In the genomic region with DNA sequence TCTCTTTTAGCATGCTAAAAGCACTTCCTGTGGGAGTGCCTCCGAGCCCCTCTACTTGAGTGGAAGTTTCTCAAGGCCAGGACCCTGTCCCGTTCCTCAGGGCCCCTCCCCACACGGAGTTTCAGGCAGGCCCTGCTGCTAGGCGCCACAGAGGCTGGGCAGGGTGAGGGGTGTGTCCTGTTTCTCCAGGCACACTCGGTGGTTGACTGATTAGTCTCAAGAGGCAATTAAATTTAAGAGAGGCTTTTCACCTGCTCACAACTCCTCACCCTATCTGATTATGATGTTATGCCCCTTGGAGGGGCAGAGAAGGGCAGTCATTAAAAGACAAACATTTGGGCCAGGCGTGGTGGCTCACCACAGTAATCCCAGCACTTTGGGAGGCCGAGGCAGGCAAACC, we compare ENCODE assay signal across 20 cellular contexts.
DNase-seq lines count a peak whose midpoint lies in the region; ATAC-seq, FAIRE-seq and TF ChIP-seq lines count a peak whose summit lies in the region.
"Had no signal": no experiment of that assay in that cellular context is flagged by ENCODE, and none has a peak within 500 bp of the region (broad histone marks: within the 10 kb centered on the region; RNA-seq: fewer than 3 reads in every experiment).

No MANE protein-coding gene starts in this region.

- H3K9ac ChIP-seq in neuronal stem cell (ENCODE audit: low read depth, low read length, poor library complexity) = no peak overlapping the region

- H2BK5ac ChIP-seq in neuronal stem cell (ENCODE audit: low read length) = no peak overlapping the region

- H3K18ac ChIP-seq in neuronal stem cell (ENCODE audit: low read length) = peak overlapping the region; percentile 49

- no peak overlapping the region for H2BK12ac ChIP-seq in neuronal stem cell (ENCODE audit: low read length)

- no peak overlapping the region for H2AFZ ChIP-seq in neuronal stem cell (ENCODE audit: low read length)

- no peak overlapping the region for H3K4me2 ChIP-seq in neuronal stem cell (ENCODE audit: insufficient read depth, low read length, poor library complexity, severe bottlenecking)

- DNase-seq in COLO668 (lab: John Stamatoyannopoulos, UW; ENCODE audit: unreplicated experiment) (peak; percentile 13), NCI-H2029 treated with DMSO at 0.1 percent for 48 hours (lab: John Stamatoyannopoulos, UW) (peak; percentile 74), RWPE1 (ENCODE audit: low spot score) (no peak), neuronal stem cell (ENCODE audit: low spot score) (no peak), GM19240 (ENCODE audit: insufficient read length, low spot score) (no peak), DMS53 (lab: John Stamatoyannopoulos, UW) (no peak), BE2C (no peak), pancreas (no peak)
- DNase-seq: activated CD4-positive, alpha-beta T cell treated with anti-CD3 and anti-CD28 coated beads, Interleukin-2, amount 10 ng/mL, durations not matched to agents 24 days and 14 days; activated effector memory CD4-positive, alpha-beta T cell treated with anti-CD3 and anti-CD28 coated beads, Interleukin-2, amount 50 U/mL, for 16 hours; amygdala; caudate nucleus; CD8-positive, alpha-beta T cell; dorsolateral prefrontal cortex; erythroblast; foreskin melanocyte; NCI-H2171; NK-92 treated with Interleukin-12 subunit alpha and Interleukin-12 subunit beta, amount 100 ng/mL, for 24 hours; nucleus accumbens; stimulated activated CD4-positive, alpha-beta T cell treated with anti-CD3 and anti-CD28 coated beads, Interleukin-12 subunit alpha, Interleukin-12 subunit beta, amount 100 ng/mL, for 4 hours had no signal

- H3K4ac ChIP-seq in neuronal stem cell (ENCODE audit: low read length) = no peak overlapping the region

- peak overlapping the region; percentile 22 for H2AK5ac ChIP-seq in neuronal stem cell (ENCODE audit: low read depth, low read length)

- no peak for TF ChIP-seq CTCF in RWPE1 (conservative IDR thresholded peaks at IDR 0.05; ENCODE audit: low read depth)
- TF ChIP-seq CTCF in BE2C (IDR thresholded peaks at IDR 0.05; ENCODE audit: low read depth, low read length) = no peak
- no peak for TF ChIP-seq CTCF in pancreas (IDR thresholded peaks at IDR 0.05)

- POLR2A ChIA-PET in RWPE1 (lab: Yijun Ruan, JAX; ENCODE audit: low non-redundant PET) = no interaction called here

- H3K4me1 ChIP-seq in neuronal stem cell (ENCODE audit: control insufficient read depth in 2 of 2, insufficient read depth in 1 of 2, low read depth in 1 of 2, low read length in 2 of 2) (peaks cover 0 to 9% of the 10 kb centered on the region in 2 donors), BE2C (no peaks in the 10 kb centered on the region), pancreas (peaks cover 0 to 6% (median 0%) of the 10 kb centered on the region in 3 donors)

- H3K9me3 ChIP-seq in neuronal stem cell (replicated peaks in 1 of 2; ENCODE audit: control insufficient read depth in 2 of 2, insufficient read depth in 1 of 2, low read depth in 1 of 2, low read length in 2 of 2) = peaks cover 0 to 4% of the 10 kb centered on the region in 2 donors
- no peaks in the 10 kb centered on the region for H3K9me3 ChIP-seq in BE2C
- no peaks in the 10 kb centered on the region for H3K9me3 ChIP-seq in pancreas

- H3K23ac ChIP-seq in neuronal stem cell (ENCODE audit: low read depth, low read length, poor library complexity) = no peak overlapping the region

- no peak overlapping the region for H2BK15ac ChIP-seq in neuronal stem cell (ENCODE audit: low read length)

- no CpG with 5 or more reads among the region's 7 CpGs for WGBS in neuronal stem cell (ENCODE audit: extremely low coverage in 2 of 2, insufficient read length in 2 of 2, insufficient replicate concordance in 1 of 2), 2 donors
- WGBS in pancreas, 2 donors = 89% methylated on average over 7 of the region's 7 CpGs

- H3K4me3 ChIP-seq in neuronal stem cell (ENCODE audit: low read length in 2 of 2) = no peak overlapping the region
- H3K4me3 ChIP-seq in BE2C (ENCODE audit: low read depth, low read length) = no peak overlapping the region
- no peak overlapping the region for H3K4me3 ChIP-seq in pancreas
- H3K4me3 ChIP-seq: dorsolateral prefrontal cortex had no signal

- no peak overlapping the region for H4K91ac ChIP-seq in neuronal stem cell (ENCODE audit: low read depth, low read length, poor library complexity)

- H3K14ac ChIP-seq in neuronal stem cell (ENCODE audit: low read length) = no peak overlapping the region

- intact Hi-C loops in pancreas (cut with DNase I) = no loop called here

- H3K79me1 ChIP-seq in neuronal stem cell (ENCODE audit: low read depth, low read length) = no peaks in the 10 kb centered on the region

- CTCF ChIA-PET in RWPE1 (lab: Yijun Ruan, JAX) = interaction anchor here (0.8 kb wide), 1 partner anchor 133 kb away, joined by 4 read pairs; no protein-coding TSS in a partner anchor

- H3K36me3 ChIP-seq in neuronal stem cell (replicated peaks in 1 of 2; ENCODE audit: control insufficient read depth in 2 of 2, insufficient read depth in 2 of 2, low read length in 2 of 2) = no peaks in the 10 kb centered on the region
- no peaks in the 10 kb centered on the region for H3K36me3 ChIP-seq in BE2C
- no peaks in the 10 kb centered on the region for H3K36me3 ChIP-seq in pancreas

- 0 out of 2 replicates have a peak overlapping the region, but pooled peaks have one; percentile 72 for H3K27ac ChIP-seq in RWPE1
- no peak overlapping the region for H3K27ac ChIP-seq in neuronal stem cell (replicated peaks; ENCODE audit: low read length)
- H3K27ac ChIP-seq in pancreas = no peak overlapping the region
- H3K27ac ChIP-seq: dorsolateral prefrontal cortex had no signal

- no peak for FAIRE-seq in pancreas (lab: Jason Lieb, UNC)

- H2BK120ac ChIP-seq in neuronal stem cell (ENCODE audit: low read depth, low read length) = no peak overlapping the region

- no peak overlapping the region for H4K8ac ChIP-seq in neuronal stem cell (ENCODE audit: low read depth, low read length)

- no peak for ATAC-seq in pancreas
- ATAC-seq: CD8-positive, alpha-beta T cell had no signal

- H3K27me3 ChIP-seq in neuronal stem cell (ENCODE audit: control insufficient read depth in 3 of 3, insufficient read depth in 3 of 3, low read depth in 1 of 3, low read length in 3 of 3) (no peaks in the 10 kb centered on the region), BE2C (no peaks in the 10 kb centered on the region), pancreas (no peaks in the 10 kb centered on the region)
- H3K27me3 ChIP-seq: dorsolateral prefrontal cortex had no signal

Comparison
In these comparisons a context has a peak if more than half of its experiments do, and no peak if none do; other contexts are left out.
1. DNase-seq: peak in COLO668 (single experiment) and NCI-H2029 treated with DMSO at 0.1 percent for 48 hours (single experiment); none in RWPE1 (single experiment), neuronal stem cell (single experiment), GM19240 (single experiment), DMS53 (single experiment), BE2C (single experiment) and pancreas (0 of 6).